ENCODE assay signal across 14 cellular contexts in genomic region chr2:176534798-176535479, GRCh38.
DNase-seq lines count a peak whose midpoint lies in the region; ATAC-seq and TF ChIP-seq lines count a peak whose summit lies in the region.
"Had no signal": no experiment of that assay in that cellular context is flagged by ENCODE, and none has a peak within 500 bp of the region (broad histone marks: within the 10 kb centered on the region; RNA-seq: fewer than 3 reads in every experiment).

No MANE protein-coding gene starts in this region.

- peaks cover 23% of the 10 kb centered on the region for H3K27me3 Mint-ChIP-seq in activated CD8-positive, alpha-beta memory T cell treated with anti-CD3 and anti-CD28 coated beads, Interleukin-2, amount 10 ng/mL, durations not matched to agents 7 days and 5 days

- H2AFZ ChIP-seq in hepatocyte = no peak overlapping the region

- H3K4me2 ChIP-seq in hepatocyte = no peak overlapping the region

- H3K4me1 Mint-ChIP-seq in activated CD8-positive, alpha-beta memory T cell treated with anti-CD3 and anti-CD28 coated beads, Interleukin-2, amount 10 ng/mL, durations not matched to agents 7 days and 5 days = no peaks in the 10 kb centered on the region

- no peak for TF ChIP-seq POLR2A in prostate gland (IDR thresholded peaks at IDR 0.05)

- H3K9me3 Mint-ChIP-seq in activated CD8-positive, alpha-beta memory T cell treated with anti-CD3 and anti-CD28 coated beads, Interleukin-2, amount 10 ng/mL, durations not matched to agents 7 days and 5 days (ENCODE audit: low read depth) = no peaks in the 10 kb centered on the region

- no peak for TF ChIP-seq CTCF in epithelial cell of esophagus (IDR thresholded peaks at IDR 0.05; ENCODE audit: insufficient read depth, low read depth, low read length, missing control alignments)
- no peak for TF ChIP-seq CTCF in prostate gland (IDR thresholded peaks at IDR 0.05)
- no peak for TF ChIP-seq CTCF in hepatocyte (IDR thresholded peaks at IDR 0.05; ENCODE audit: poor library complexity)

- no peaks in the 10 kb centered on the region for H4K20me1 ChIP-seq in hepatocyte (ENCODE audit: insufficient read depth, poor library complexity, severe bottlenecking)

- H3K9me3 ChIP-seq in prostate gland (no peaks in the 10 kb centered on the region), hepatocyte (ENCODE audit: low read depth) (no peaks in the 10 kb centered on the region)
- H3K9me3 ChIP-seq: colonic mucosa, heart left ventricle, mucosa of descending colon, right lobe of liver had no signal

- 28% methylated on average over 9 of the region's 9 CpGs for whole genome bisulfite sequencing in prostate gland
- WGBS in hepatocyte (ENCODE audit: low lambda C conversion rate, missing lambda C conversion rate) = 77% methylated on average over 9 of the region's 9 CpGs

- DNase-seq in EL (peak; percentile 65), NCI-H146 (lab: John Stamatoyannopoulos, UW) (peak; percentile 71), epithelial cell of esophagus (ENCODE audit: low read depth) (peak; percentile 60), prostate gland (ENCODE audit: low spot score) (peak; percentile 19), NOMO-1 treated with dmso at 0.1 percent for 144 hours (lab: John Stamatoyannopoulos, UW; ENCODE audit: unreplicated experiment) (no peak), hepatocyte (ENCODE audit: low spot score) (no peak), HUDEP-2 (lab: John Stamatoyannopoulos, UW; ENCODE audit: unreplicated experiment in 76 of 76) (no peak)
- no peak for DNase-seq in activated CD8-positive, alpha-beta memory T cell treated with anti-CD3 and anti-CD28 coated beads, Interleukin-2, amount 10 ng/mL, durations not matched to agents 7 days and 5 days
- DNase-seq: activated effector memory CD4-positive, alpha-beta T cell treated with anti-CD3 and anti-CD28 coated beads, Interleukin-2, amount 50 U/mL, for 16 hours; colonic mucosa; heart left ventricle; mucosa of descending colon; NCI-H187 treated with DMSO at 0.1 percent for 48 hours; right lobe of liver had no signal

- no peaks in the 10 kb centered on the region for H3K79me2 ChIP-seq in hepatocyte

- H3K27me3 ChIP-seq in prostate gland (replicated peaks; ENCODE audit: insufficient read depth) (peaks cover 6% of the 10 kb centered on the region), hepatocyte (no peaks in the 10 kb centered on the region)
- H3K27me3 ChIP-seq: colonic mucosa, right lobe of liver had no signal

- H3K4me3 ChIP-seq in epithelial cell of esophagus (ENCODE audit: low read length) (no peak overlapping the region), prostate gland (no peak overlapping the region), hepatocyte (no peak overlapping the region)
- H3K4me3 ChIP-seq: colonic mucosa, heart left ventricle, mucosa of descending colon, right lobe of liver had no signal

- no peaks in the 10 kb centered on the region for H3K36me3 Mint-ChIP-seq in activated CD8-positive, alpha-beta memory T cell treated with anti-CD3 and anti-CD28 coated beads, Interleukin-2, amount 10 ng/mL, durations not matched to agents 7 days and 5 days

- intact Hi-C loops in prostate gland (cut with DNase I) = no loop called here

- no peak overlapping the region for H3K4me3 Mint-ChIP-seq in activated CD8-positive, alpha-beta memory T cell treated with anti-CD3 and anti-CD28 coated beads, Interleukin-2, amount 10 ng/mL, durations not matched to agents 7 days and 5 days

- H3K36me3 ChIP-seq in prostate gland = no peaks in the 10 kb centered on the region
- H3K36me3 ChIP-seq in hepatocyte (replicated peaks; ENCODE audit: insufficient read depth, low read depth) = no peaks in the 10 kb centered on the region
- H3K36me3 ChIP-seq: colonic mucosa, heart left ventricle, right lobe of liver had no signal

- H3K27ac Mint-ChIP-seq in activated CD8-positive, alpha-beta memory T cell treated with anti-CD3 and anti-CD28 coated beads, Interleukin-2, amount 10 ng/mL, durations not matched to agents 7 days and 5 days = no peak overlapping the region

- no peak for ATAC-seq in activated CD8-positive, alpha-beta memory T cell treated with anti-CD3 and anti-CD28 coated beads, Interleukin-2, amount 10 ng/mL, durations not matched to agents 7 days and 5 days
- ATAC-seq: mucosa of descending colon had no signal

- H3K27ac ChIP-seq in prostate gland = no peak overlapping the region
- H3K27ac ChIP-seq in hepatocyte = no peak overlapping the region
- H3K27ac ChIP-seq: colonic mucosa, heart left ventricle, right lobe of liver had no signal

- CTCF ChIA-PET in activated CD8-positive, alpha-beta memory T cell treated with anti-CD3 and anti-CD28 coated beads, Interleukin-2, amount 10 ng/mL, durations not matched to agents 7 days and 5 days (lab: Charles Lee) = interaction anchor here (0.8 kb wide), 1 partner anchor 19 kb away, joined by 3 read pairs; no protein-coding TSS in a partner anchor

- H3K4me1 ChIP-seq in prostate gland (replicated peaks) = no peaks in the 10 kb centered on the region
- peaks cover 5% of the 10 kb centered on the region for H3K4me1 ChIP-seq in hepatocyte (ENCODE audit: insufficient read depth)
- H3K4me1 ChIP-seq: colonic mucosa had no signal

- no peaks in the 10 kb centered on the region for H3K9me2 ChIP-seq in hepatocyte (replicated peaks; ENCODE audit: insufficient read depth)

Comparison
In these comparisons a context has a peak if more than half of its experiments do, and no peak if none do; other contexts are left out.
1. DNase-seq: peak in EL (single experiment), NCI-H146 (single experiment), epithelial cell of esophagus (single experiment) and prostate gland (single experiment); none in activated CD8-positive, alpha-beta memory T cell treated with anti-CD3 and anti-CD28 coated beads, Interleukin-2, amount 10 ng/mL, durations not matched to agents 7 days and 5 days (single experiment), NOMO-1 treated with dmso at 0.1 percent for 144 hours (single experiment), hepatocyte (single experiment) and HUDEP-2 (0 of 76).